ENCODE assay signal across 8 cellular contexts in the genomic region with DNA sequence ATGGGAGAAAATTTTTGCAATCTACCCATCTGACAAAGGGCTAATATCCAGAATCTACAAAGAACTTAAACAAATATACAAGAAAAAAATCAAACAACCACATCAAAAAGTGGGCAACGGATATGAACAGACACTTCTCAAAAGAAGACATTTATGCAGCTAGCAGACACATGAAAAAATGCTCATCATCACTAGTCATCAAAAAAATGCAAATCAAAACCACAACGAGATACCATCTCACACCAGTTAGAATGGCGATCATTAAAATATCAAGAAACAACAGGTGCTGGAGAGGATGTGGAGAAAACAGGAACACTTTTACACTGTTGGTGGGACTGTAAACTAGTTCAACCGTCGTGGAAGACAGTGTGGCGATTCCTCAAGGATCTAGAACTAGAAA.
DNase-seq lines count a peak whose midpoint lies in the region; ATAC-seq and TF ChIP-seq lines count a peak whose summit lies in the region.
"Not testable (repeated sequence)": the region's sequence is repeated elsewhere in the genome, so short reads cannot be mapped to it uniquely, and the experiment has no call there.

No MANE protein-coding gene starts in this region.

- H3K36me3 Mint-ChIP-seq in CD8-positive, alpha-beta T cell; T-helper 17 cell (ENCODE audit: low read depth); activated naive CD8-positive, alpha-beta T cell treated with anti-CD3 and anti-CD28 coated beads, Interleukin-2, amount 10 ng/mL, durations not matched to agents 7 days and 5 days; immature natural killer cell; stimulated activated naive CD8-positive, alpha-beta T cell treated with anti-CD3 and anti-CD28 coated beads, Interleukin-15, Interleukin-2, amounts not matched to agents 100 ng/mL and 50 ng/mL, for 24 hours (ENCODE audit: low read depth): not testable (repeated sequence)
- H3K36me3 Mint-ChIP-seq in activated CD4-positive, alpha-beta memory T cell treated with anti-CD3 and anti-CD28 coated beads, Interleukin-2, amount 10 ng/mL, durations not matched to agents 7 days and 5 days (ENCODE audit: low read depth) = peaks cover 14% of the 10 kb centered on the region
- H3K36me3 Mint-ChIP-seq in activated T-helper 17 cell treated with anti-CD3 and anti-CD28 coated beads, Interleukin-2, amount 50 U/mL, for 72 hours (ENCODE audit: low read depth) = peaks cover 11% of the 10 kb centered on the region

- not testable (repeated sequence) for TF ChIP-seq CTCF in CD8-positive, alpha-beta T cell (IDR thresholded peaks at IDR 0.05)

- not testable (repeated sequence) for ATAC-seq in CD8-positive, alpha-beta T cell; T-helper 17 cell; activated T-helper 17 cell treated with anti-CD3 and anti-CD28 coated beads, Interleukin-2, amount 50 U/mL, for 72 hours (replicated peaks); activated naive CD8-positive, alpha-beta T cell treated with anti-CD3 and anti-CD28 coated beads, Interleukin-2, amount 10 ng/mL, durations not matched to agents 7 days and 5 days (ENCODE audit: low read depth)

- H3K9me3 ChIP-seq in CD8-positive, alpha-beta T cell (ENCODE audit: low read length); T-helper 17 cell (ENCODE audit: control insufficient read depth, low read length, poor library complexity, severe bottlenecking): not testable (repeated sequence)

- H3K4me1 Mint-ChIP-seq in CD8-positive, alpha-beta T cell (ENCODE audit: low read depth) = peaks cover 62% of the 10 kb centered on the region
- H3K4me1 Mint-ChIP-seq in T-helper 17 cell (peaks cover 44% of the 10 kb centered on the region), immature natural killer cell (peaks cover 61 to 84% of the 10 kb centered on the region in 2 donors)
- peaks cover 76% of the 10 kb centered on the region for H3K4me1 Mint-ChIP-seq in activated CD4-positive, alpha-beta memory T cell treated with anti-CD3 and anti-CD28 coated beads, Interleukin-2, amount 10 ng/mL, durations not matched to agents 7 days and 5 days
- H3K4me1 Mint-ChIP-seq in activated T-helper 17 cell treated with anti-CD3 and anti-CD28 coated beads, Interleukin-2, amount 50 U/mL, for 72 hours = peaks cover 48% of the 10 kb centered on the region
- peaks cover 53% of the 10 kb centered on the region for H3K4me1 Mint-ChIP-seq in activated naive CD8-positive, alpha-beta T cell treated with anti-CD3 and anti-CD28 coated beads, Interleukin-2, amount 10 ng/mL, durations not matched to agents 7 days and 5 days
- peaks cover 64% of the 10 kb centered on the region for H3K4me1 Mint-ChIP-seq in stimulated activated naive CD8-positive, alpha-beta T cell treated with anti-CD3 and anti-CD28 coated beads, Interleukin-15, Interleukin-2, amounts not matched to agents 100 ng/mL and 50 ng/mL, for 24 hours (ENCODE audit: low read depth)

- POLR2A ChIA-PET in CD8-positive, alpha-beta T cell (lab: Charles Lee) = not testable (repeated sequence)
- POLR2A ChIA-PET in activated CD4-positive, alpha-beta memory T cell treated with anti-CD3 and anti-CD28 coated beads, Interleukin-2, amount 10 ng/mL, durations not matched to agents 7 days and 5 days (lab: Charles Lee) = interaction anchor here (0.8 to 2.1 kb wide), 2 partner anchors 11 to 51 kb away, joined by 3 to 6 read pairs; no protein-coding TSS in a partner anchor
- POLR2A ChIA-PET in activated naive CD8-positive, alpha-beta T cell treated with anti-CD3 and anti-CD28 coated beads, Interleukin-2, amount 10 ng/mL, durations not matched to agents 7 days and 5 days (lab: Charles Lee) = interaction anchor here (0.9 kb wide), 1 partner anchor 91 kb away, joined by 3 read pairs; no protein-coding TSS in a partner anchor

- DNase-seq in CD8-positive, alpha-beta T cell; T-helper 17 cell; activated CD4-positive, alpha-beta memory T cell treated with anti-CD3 and anti-CD28 coated beads, Interleukin-2, amount 10 ng/mL, durations not matched to agents 7 days and 5 days; activated naive CD8-positive, alpha-beta T cell treated with anti-CD3 and anti-CD28 coated beads, Interleukin-2, amount 10 ng/mL, durations not matched to agents 7 days and 5 days: not testable (repeated sequence)
- peak; percentile 58 for DNase-seq in LHCN-M2 (ENCODE audit: low read depth)
- DNase-seq in immature natural killer cell = peak; percentile 32 to 46 (median 38)

- intact Hi-C loops in CD8-positive, alpha-beta T cell (cut with DNase I, micrococcal nuclease) = not testable (repeated sequence)

- H3K27me3 ChIP-seq in CD8-positive, alpha-beta T cell (ENCODE audit: insufficient read depth, low read length) = not testable (repeated sequence)

- peak overlapping the region; percentile 76 for H3K27ac Mint-ChIP-seq in CD8-positive, alpha-beta T cell
- H3K27ac Mint-ChIP-seq in T-helper 17 cell = not testable (repeated sequence)
- H3K27ac Mint-ChIP-seq in activated CD4-positive, alpha-beta memory T cell treated with anti-CD3 and anti-CD28 coated beads, Interleukin-2, amount 10 ng/mL, durations not matched to agents 7 days and 5 days = peak overlapping the region; percentile 81
- H3K27ac Mint-ChIP-seq in activated T-helper 17 cell treated with anti-CD3 and anti-CD28 coated beads, Interleukin-2, amount 50 U/mL, for 72 hours = peak overlapping the region; percentile 67
- H3K27ac Mint-ChIP-seq in activated naive CD8-positive, alpha-beta T cell treated with anti-CD3 and anti-CD28 coated beads, Interleukin-2, amount 10 ng/mL, durations not matched to agents 7 days and 5 days = peak overlapping the region; percentile 79
- peak overlapping the region; percentile 26 to 75 (median 64) for H3K27ac Mint-ChIP-seq in immature natural killer cell
- H3K27ac Mint-ChIP-seq in stimulated activated naive CD8-positive, alpha-beta T cell treated with anti-CD3 and anti-CD28 coated beads, Interleukin-15, Interleukin-2, amounts not matched to agents 100 ng/mL and 50 ng/mL, for 24 hours = peak overlapping the region; percentile 79

- peaks cover 11% of the 10 kb centered on the region for H3K4me1 ChIP-seq in CD8-positive, alpha-beta T cell (ENCODE audit: insufficient read depth, low read length)

- not testable (repeated sequence) for H3K27ac ChIP-seq in CD8-positive, alpha-beta T cell (ENCODE audit: low read depth, low read length)

- not testable (repeated sequence) for H3K27me3 Mint-ChIP-seq in CD8-positive, alpha-beta T cell (ENCODE audit: low read depth); T-helper 17 cell; activated CD4-positive, alpha-beta memory T cell treated with anti-CD3 and anti-CD28 coated beads, Interleukin-2, amount 10 ng/mL, durations not matched to agents 7 days and 5 days; activated T-helper 17 cell treated with anti-CD3 and anti-CD28 coated beads, Interleukin-2, amount 50 U/mL, for 72 hours; activated naive CD8-positive, alpha-beta T cell treated with anti-CD3 and anti-CD28 coated beads, Interleukin-2, amount 10 ng/mL, durations not matched to agents 7 days and 5 days; immature natural killer cell (ENCODE audit: low read depth in 3 of 3); stimulated activated naive CD8-positive, alpha-beta T cell treated with anti-CD3 and anti-CD28 coated beads, Interleukin-15, Interleukin-2, amounts not matched to agents 100 ng/mL and 50 ng/mL, for 24 hours

- not testable (repeated sequence) for H3K36me3 ChIP-seq in CD8-positive, alpha-beta T cell (ENCODE audit: insufficient read depth, low read length)

- H3K4me3 ChIP-seq in CD8-positive, alpha-beta T cell (ENCODE audit: low read depth, low read length) = not testable (repeated sequence)

- not testable (repeated sequence) for H3K9me3 Mint-ChIP-seq in CD8-positive, alpha-beta T cell; activated CD4-positive, alpha-beta memory T cell treated with anti-CD3 and anti-CD28 coated beads, Interleukin-2, amount 10 ng/mL, durations not matched to agents 7 days and 5 days; activated T-helper 17 cell treated with anti-CD3 and anti-CD28 coated beads, Interleukin-2, amount 50 U/mL, for 72 hours; activated naive CD8-positive, alpha-beta T cell treated with anti-CD3 and anti-CD28 coated beads, Interleukin-2, amount 10 ng/mL, durations not matched to agents 7 days and 5 days; immature natural killer cell; stimulated activated naive CD8-positive, alpha-beta T cell treated with anti-CD3 and anti-CD28 coated beads, Interleukin-15, Interleukin-2, amounts not matched to agents 100 ng/mL and 50 ng/mL, for 24 hours

- CTCF ChIA-PET in CD8-positive, alpha-beta T cell (lab: Charles Lee); activated CD4-positive, alpha-beta memory T cell treated with anti-CD3 and anti-CD28 coated beads, Interleukin-2, amount 10 ng/mL, durations not matched to agents 7 days and 5 days (lab: Charles Lee): not testable (repeated sequence)

- not testable (repeated sequence) for H3K4me3 Mint-ChIP-seq in CD8-positive, alpha-beta T cell; activated CD4-positive, alpha-beta memory T cell treated with anti-CD3 and anti-CD28 coated beads, Interleukin-2, amount 10 ng/mL, durations not matched to agents 7 days and 5 days
- H3K4me3 Mint-ChIP-seq in T-helper 17 cell (peak overlapping the region; percentile 67), immature natural killer cell (peak overlapping the region; percentile 23 to 54 (median 40))
- peak overlapping the region; percentile 84 for H3K4me3 Mint-ChIP-seq in activated T-helper 17 cell treated with anti-CD3 and anti-CD28 coated beads, Interleukin-2, amount 50 U/mL, for 72 hours
- H3K4me3 Mint-ChIP-seq in activated naive CD8-positive, alpha-beta T cell treated with anti-CD3 and anti-CD28 coated beads, Interleukin-2, amount 10 ng/mL, durations not matched to agents 7 days and 5 days = peak overlapping the region; percentile 57
- peak overlapping the region; percentile 65 for H3K4me3 Mint-ChIP-seq in stimulated activated naive CD8-positive, alpha-beta T cell treated with anti-CD3 and anti-CD28 coated beads, Interleukin-15, Interleukin-2, amounts not matched to agents 100 ng/mL and 50 ng/mL, for 24 hours
